In the genomic region with DNA sequence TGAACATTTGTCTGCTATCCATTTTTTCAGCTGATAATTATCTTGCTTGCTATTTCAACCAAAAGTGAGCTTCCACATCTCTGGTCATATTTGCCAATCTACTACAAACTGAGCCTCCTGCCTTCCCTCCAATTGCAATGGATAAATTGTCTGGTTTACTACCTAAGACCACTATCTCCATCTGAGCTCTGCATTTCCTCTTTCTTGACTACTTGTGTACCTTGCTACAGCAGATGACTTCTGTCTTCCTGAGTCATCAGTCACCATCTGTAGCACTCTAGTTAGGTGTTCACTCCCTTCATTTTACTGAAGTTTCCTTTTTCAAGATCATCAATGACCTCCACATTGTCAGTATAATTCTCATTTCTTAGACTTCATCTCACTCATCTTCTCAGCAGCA, we compare ENCODE assay signal across 27 cellular contexts.
"Had no signal": no experiment of that assay in that cellular context is flagged by ENCODE, and none has a peak within 500 bp of the region (broad histone marks: within the 10 kb centered on the region; RNA-seq: fewer than 3 reads in every experiment).

No MANE protein-coding gene starts in this region.

- H3K4me3 ChIP-seq: coronary artery, dorsolateral prefrontal cortex had no signal

- FAIRE-seq: astrocyte, bronchial epithelial cell, frontal cortex had no signal

- DNase-seq: activated CD4-positive, alpha-beta memory T cell treated with anti-CD3 and anti-CD28 coated beads for 36 hours; activated CD4-positive, alpha-beta T cell treated with anti-CD3 and anti-CD28 coated beads for 36 hours; activated CD4-positive, alpha-beta T cell treated with anti-CD3 and anti-CD28 coated beads, Interleukin-2, amount 10 ng/mL, durations not matched to agents 24 days and 14 days; activated CD4-positive, CD25-positive, alpha-beta regulatory T cell; activated CD4-positive, CD25-positive, alpha-beta regulatory T cell treated with anti-CD3 and anti-CD28 coated beads, Interleukin-2, amount 50 U/mL, for 72 hours; activated CD8-positive, alpha-beta memory T cell treated with anti-CD3 and anti-CD28 coated beads, Interleukin-2, amount 10 ng/mL, durations not matched to agents 7 days and 5 days; activated CD8-positive, alpha-beta memory T cell treated with anti-CD3 and anti-CD28 coated beads, Interleukin-2, amount 50 U/mL, for 4 hours; activated CD8-positive, alpha-beta T cell treated with anti-CD3 and anti-CD28 coated beads, Interleukin-2, amount 10 ng/mL, durations not matched to agents 7 days and 5 days; activated effector memory CD4-positive, alpha-beta T cell treated with anti-CD3 and anti-CD28 coated beads, Interleukin-2, amount 50 U/mL, for 16 hours; activated naive CD4-positive, alpha-beta T cell; activated naive CD4-positive, alpha-beta T cell treated with anti-CD3 and anti-CD28 coated beads, Interleukin-2, amount 50 U/mL, for 16 hours; activated T-cell treated with anti-CD3 and anti-CD28 coated beads, Interleukin-2, amount 50 U/mL, for 1 hour; activated T-cell treated with anti-CD3 and anti-CD28 coated beads, Interleukin-2, amount 50 U/mL, for 48 hours; amniotic stem cell; anterior cingulate cortex; brain microvascular endothelial cell; dorsolateral prefrontal cortex; effector memory CD4-positive, alpha-beta T cell; endodermal cell; foreskin fibroblast; head of caudate nucleus; hippocampal formation had no signal

- H3K27ac ChIP-seq: brain microvascular endothelial cell, coronary artery, dorsolateral prefrontal cortex had no signal

- H3K27me3 ChIP-seq: brain microvascular endothelial cell had no signal

- H3K36me3 ChIP-seq: brain microvascular endothelial cell had no signal

- ATAC-seq: activated CD4-positive, alpha-beta T cell treated with anti-CD3 and anti-CD28 coated beads for 36 hours; activated CD8-positive, alpha-beta memory T cell treated with anti-CD3 and anti-CD28 coated beads, Interleukin-2, amount 10 ng/mL, durations not matched to agents 7 days and 5 days; activated CD8-positive, alpha-beta T cell treated with anti-CD3 and anti-CD28 coated beads, Interleukin-2, amount 10 ng/mL, durations not matched to agents 7 days and 5 days; esophagus mucosa had no signal
